Comparison of ENCODE assay signal across 11 cellular contexts in the genomic region with DNA sequence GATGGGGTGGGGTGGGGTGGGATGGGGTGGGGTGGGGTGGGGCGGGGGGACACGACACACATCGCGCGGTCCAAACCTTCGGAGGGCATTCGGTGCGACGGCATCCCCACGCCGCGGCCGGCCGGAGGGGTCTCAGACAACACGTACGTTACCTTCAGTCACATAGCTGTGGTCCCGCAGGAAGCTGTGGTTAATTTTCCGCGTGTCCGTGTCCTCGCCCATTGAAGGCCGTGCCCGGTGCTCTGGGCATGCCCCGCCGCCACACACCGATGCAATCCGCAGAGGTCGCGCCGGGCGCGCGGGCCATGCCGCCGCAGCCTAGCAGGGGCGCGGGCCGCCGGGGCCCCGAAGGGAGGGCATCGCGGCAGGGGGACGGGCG. TPM values are rescaled to one million over a fixed set of nuclear protein-coding genes. Genes with fewer than 3 reads are reported as not detected.
DNase-seq lines count a peak whose midpoint lies in the region; ATAC-seq and TF ChIP-seq lines count a peak whose summit lies in the region.
"Had no signal": no experiment of that assay in that cellular context is flagged by ENCODE, and none has a peak within 500 bp of the region (broad histone marks: within the 10 kb centered on the region; RNA-seq: fewer than 3 reads in every experiment).

No MANE protein-coding gene starts in this region.

- no TSS peak for BruUV-seq in Panc1 (replicated peaks; lab: Mats Ljungman, UMichigan)

- ATAC-seq in Panc1: peak; percentile 35
- no peak for ATAC-seq in GM21515 (IDR thresholded peaks at IDR 0.05; ENCODE audit: unreplicated experiment)

- H3K4me3 ChIP-seq in Panc1 (ENCODE audit: low read depth in 2 of 2, low read length in 2 of 2) (peak overlapping the region; percentile 51 to 61), iPS-11a (ENCODE audit: low read depth, low read length) (peak overlapping the region; percentile 45), skin epidermis (peak overlapping the region; percentile 16 to 41 (median 35))

- DNase-seq in NCI-H2227 (lab: John Stamatoyannopoulos, UW; ENCODE audit: unreplicated experiment) (peak; percentile 29), NCI-H2227 treated with DMSO at 0.1 percent for 48 hours (lab: John Stamatoyannopoulos, UW) (no peak), Panc1 (ENCODE audit: low read depth, low spot score) (no peak), ecto neural progenitor cell (ENCODE audit: low spot score) (no peak), NCI-H2171 (lab: John Stamatoyannopoulos, UW) (no peak)
- DNase-seq: Kasumi-1, NCI-H226 had no signal

- CTCF ChIA-PET in Panc1 (lab: Charles Lee): no interaction called here

- H3K4me1 ChIP-seq in Panc1 (ENCODE audit: control insufficient read depth, insufficient read depth, low read length): peaks cover 8% of the 10 kb centered on the region

- H3K27me3 ChIP-seq in Panc1 (ENCODE audit: control insufficient read depth, insufficient read depth, low read length): no peaks in the 10 kb centered on the region

- POLR2A ChIA-PET in Panc1 (lab: Charles Lee): no interaction called here

- intact Hi-C loops in Panc1 (cut with micrococcal nuclease; ENCODE audit: unreplicated experiment): no loop called here

- in situ Hi-C loops in Panc1 (cut with HindIII; ENCODE audit: low pct_unique_long_range_greater_than_20kb, low sequenced_read_pairs): no loop called here

- H3K27ac ChIP-seq in Panc1 (ENCODE audit: low read length): no peak overlapping the region
- H3K27ac ChIP-seq in skin epidermis: no peak overlapping the region
- H3K27ac ChIP-seq: tibial artery had no signal

- no peaks in the 10 kb centered on the region for H3K9me3 ChIP-seq in Panc1 (ENCODE audit: control insufficient read depth, insufficient read depth, low read depth, low read length)
- H3K9me3 ChIP-seq: tibial artery had no signal

- H3K36me3 ChIP-seq in Panc1 (ENCODE audit: control insufficient read depth, insufficient read depth, low read length): no peaks in the 10 kb centered on the region
- H3K36me3 ChIP-seq: tibial artery had no signal

- TF ChIP-seq CTCF in Panc1 (IDR thresholded peaks at IDR 0.05): no peak

RNA-seq across cellular contexts. Expression of gene PPP2R2C, which starts 0.4 kb away (rescaled TPM):
- 26.7 TPM for total RNA-seq in Panc1 (2021; ENCODE audit: unreplicated experiment)
- 33.7 TPM for polyA plus RNA-seq in Panc1 (2012; ENCODE audit: insufficient read length)
